ENCODE assay signal across 8 cellular contexts in genomic region chr17:4583796-4584124, GRCh38. TPM values are rescaled to one million over a fixed set of nuclear protein-coding genes. Genes with fewer than 3 reads are reported as not detected.
A peak's percentile ranks its signal among the peaks of the same experiment; 100 is the strongest.
DNase-seq lines count a peak whose midpoint lies in the region; ATAC-seq and TF ChIP-seq lines count a peak whose summit lies in the region.

No MANE protein-coding gene starts in this region.

- POLR2A ChIA-PET in CD8-positive, alpha-beta memory T cell (lab: Charles Lee): no interaction called here

- CTCF ChIA-PET in CD8-positive, alpha-beta memory T cell (lab: Charles Lee): no interaction called here

- intact Hi-C loops in body of pancreas (cut with DNase I): no loop called here
- intact Hi-C loops in lower leg skin (cut with DNase I; ENCODE audit: low total_unique reads): no loop called here

- peaks cover 22% of the 10 kb centered on the region for H3K27me3 ChIP-seq in CD8-positive, alpha-beta memory T cell (ENCODE audit: insufficient read depth, low read length, poor library complexity, severe bottlenecking)
- peaks cover 0 to 24% of the 10 kb centered on the region in 2 donors for H3K27me3 ChIP-seq in body of pancreas

- DNase-seq in CD8-positive, alpha-beta memory T cell: peak in 1 of 5 donors; percentile 11
- DNase-seq in NCI-H1105 (lab: John Stamatoyannopoulos, UW): peak; percentile 34
- DNase-seq in body of pancreas: no peak
- no peak for DNase-seq in left lobe of liver (ENCODE audit: low spot score)
- DNase-seq in type B pancreatic cell (ENCODE audit: extremely low spot score, unreplicated experiment): no peak
- no peak for DNase-seq in lower leg skin (ENCODE audit: low spot score in 2 of 2)
- DNase-seq in UCSD-AML1 (lab: John Stamatoyannopoulos, UW; ENCODE audit: unreplicated experiment): no peak

- H3K4me3 ChIP-seq in CD8-positive, alpha-beta memory T cell (ENCODE audit: low read length): no peak overlapping the region
- no peak overlapping the region for H3K4me3 ChIP-seq in body of pancreas
- H3K4me3 ChIP-seq in lower leg skin (ENCODE audit: low read depth, poor library complexity, severe bottlenecking): no peak overlapping the region

- H3K4me1 ChIP-seq in CD8-positive, alpha-beta memory T cell (ENCODE audit: insufficient read depth, low read length): no peaks in the 10 kb centered on the region
- H3K4me1 ChIP-seq in body of pancreas: peaks cover 16% of the 10 kb centered on the region

- ATAC-seq in body of pancreas (peak; percentile 10), left lobe of liver (peak; percentile 19), GM21576 (IDR thresholded peaks at IDR 0.05; ENCODE audit: unreplicated experiment) (no peak)

- H3K36me3 ChIP-seq in CD8-positive, alpha-beta memory T cell (ENCODE audit: insufficient read depth, low read length): no peaks in the 10 kb centered on the region
- no peaks in the 10 kb centered on the region for H3K36me3 ChIP-seq in body of pancreas (replicated peaks in 1 of 2; ENCODE audit: insufficient read depth in 1 of 2, low read depth in 2 of 2)

- TF ChIP-seq POLR2A in body of pancreas (IDR thresholded peaks at IDR 0.05) (no peak), lower leg skin (IDR thresholded peaks at IDR 0.05) (no peak)

- H3K9me3 Mint-ChIP-seq in CD8-positive, alpha-beta memory T cell: no peaks in the 10 kb centered on the region
- H3K9me3 Mint-ChIP-seq in type B pancreatic cell: no peaks in the 10 kb centered on the region

- peak overlapping the region; percentile 7 to 82 (median 73) for H3K4me3 Mint-ChIP-seq in CD8-positive, alpha-beta memory T cell
- H3K4me3 Mint-ChIP-seq in type B pancreatic cell: peak overlapping the region; percentile 98

- H3K4me1 Mint-ChIP-seq in CD8-positive, alpha-beta memory T cell: peaks cover 4 to 14% (median 4%) of the 10 kb centered on the region in 3 donors
- peaks cover 40% of the 10 kb centered on the region for H3K4me1 Mint-ChIP-seq in type B pancreatic cell (ENCODE audit: unreplicated experiment)

- H3K27ac Mint-ChIP-seq in CD8-positive, alpha-beta memory T cell: no peak overlapping the region
- H3K27ac Mint-ChIP-seq in type B pancreatic cell: peak overlapping the region; percentile 92

- no peaks in the 10 kb centered on the region for H3K9me3 ChIP-seq in CD8-positive, alpha-beta memory T cell (ENCODE audit: low read length)
- H3K9me3 ChIP-seq in body of pancreas: no peaks in the 10 kb centered on the region

- TF ChIP-seq CTCF in body of pancreas (IDR thresholded peaks at IDR 0.05) (peak in 1 of 7 experiments; percentile 16), type B pancreatic cell (conservative IDR thresholded peaks at IDR 0.05) (peak; percentile 74), lower leg skin (IDR thresholded peaks at IDR 0.05) (no peak)

- 0 to 7% methylated on average over 3 to 15 of the region's 15 CpGs for WGBS in body of pancreas, 2 donors
- 19 to 30% methylated on average over 11 of the region's 15 CpGs for WGBS in lower leg skin, 2 donors

- no peak overlapping the region for H3K27ac ChIP-seq in CD8-positive, alpha-beta memory T cell (ENCODE audit: low read depth, low read length)
- H3K27ac ChIP-seq in body of pancreas: no peak overlapping the region

- H3K36me3 Mint-ChIP-seq in CD8-positive, alpha-beta memory T cell: no peaks in the 10 kb centered on the region
- no peaks in the 10 kb centered on the region for H3K36me3 Mint-ChIP-seq in type B pancreatic cell

- peaks cover 31 to 45% of the 10 kb centered on the region in 2 donors for H3K27me3 Mint-ChIP-seq in CD8-positive, alpha-beta memory T cell
- peaks cover 23% of the 10 kb centered on the region for H3K27me3 Mint-ChIP-seq in type B pancreatic cell

RNA-seq across cellular contexts. Expression of gene SMTNL2, which starts 0.6 kb away (rescaled TPM):
- total RNA-seq in CD8-positive, alpha-beta memory T cell: not detected
- not detected for polyA plus RNA-seq in CD8-positive, alpha-beta memory T cell
- total RNA-seq in body of pancreas (under 1 TPM; 0.33 to 0.78 TPM), left lobe of liver (not detected), type B pancreatic cell (ENCODE audit: low replicate concordance) (19.4 and 25.5 TPM in 2 replicates), lower leg skin (1 to 10 TPM in 2 of 4 donors, under 1 TPM in 1, not detected in 1; 0.25 to 3.0 (median 1.0) TPM)

RNA-seq across cellular contexts. Expression of gene GGT6, which starts 23.4 kb away (rescaled TPM):
- not detected for total RNA-seq in CD8-positive, alpha-beta memory T cell
- polyA plus RNA-seq in CD8-positive, alpha-beta memory T cell: not detected
- 10 to 100 TPM; 29.3 to 85.7 TPM for total RNA-seq in body of pancreas
- total RNA-seq in left lobe of liver: 0.35 TPM
- total RNA-seq in type B pancreatic cell (ENCODE audit: low replicate concordance): 1.0 and 1.4 TPM in 2 replicates
- 100 to 1,000 TPM; 133 to 232 (median 184) TPM for total RNA-seq in lower leg skin

RNA-seq across cellular contexts. Expression of gene MYBBP1A, which starts 28.6 kb away (rescaled TPM):
- 100 to 1,000 TPM; 148 to 157 TPM for total RNA-seq in CD8-positive, alpha-beta memory T cell
- polyA plus RNA-seq in CD8-positive, alpha-beta memory T cell: 34.1 TPM
- total RNA-seq in body of pancreas (100 to 1,000 TPM in 1 of 2 donors, 10 to 100 TPM in 1; 37.9 to 105 TPM), left lobe of liver (18.5 TPM), type B pancreatic cell (ENCODE audit: low replicate concordance) (63.7 and 66.0 TPM in 2 replicates), lower leg skin (10 to 100 TPM; 53.9 to 83.7 (median 54.5) TPM)

RNA-seq across cellular contexts. Expression of gene ALOX15, which starts 57.7 kb away (rescaled TPM):
- not detected for total RNA-seq in CD8-positive, alpha-beta memory T cell
- not detected for polyA plus RNA-seq in CD8-positive, alpha-beta memory T cell
- not detected for total RNA-seq in body of pancreas
- 0.70 TPM for total RNA-seq in left lobe of liver
- total RNA-seq in type B pancreatic cell (ENCODE audit: low replicate concordance): 2.1 and 4.9 TPM in 2 replicates
- under 1 TPM in 2 of 4 donors, not detected in 2; 0.54 to 0.68 TPM for total RNA-seq in lower leg skin

Comparison
In these comparisons a context has a peak if more than half of its experiments do, and no peak if none do; other contexts are left out.
1. RNA of gene GGT6, which starts 23.4 kb away (total RNA-seq): 133 to 232 TPM in lower leg skin and 29.3 to 85.7 TPM in body of pancreas; 1.0 to 1.4 TPM in type B pancreatic cell, 0.35 TPM in left lobe of liver (single experiment) and not detected in CD8-positive, alpha-beta memory T cell; every median in the first group is over 10 times any median in the second.